In genomic region chr6:66496659-66497058, GRCh38 we compare ENCODE assay signal across 8 cellular contexts.
DNase-seq lines count a peak whose midpoint lies in the region; ATAC-seq and TF ChIP-seq lines count a peak whose summit lies in the region.

No MANE protein-coding gene starts in this region.

- POLR2A ChIA-PET in PC-9 (lab: Charles Lee; ENCODE audit: unreplicated experiment), result interaction anchor here (0.6 kb wide), 1 partner anchor 31 kb away, joined by 3 read pairs; no protein-coding TSS in a partner anchor

- no peaks in the 10 kb centered on the region for H3F3A ChIP-seq in PC-9 (ENCODE audit: insufficient read depth, low read depth)

- no peaks in the 10 kb centered on the region for H4K20me1 ChIP-seq in PC-9 (ENCODE audit: insufficient read depth)

- BruUV-seq in PC-9 (replicated peaks; lab: Mats Ljungman, UMichigan), result no TSS peak

- no peak for ATAC-seq in GM21786 (IDR thresholded peaks at IDR 0.05; ENCODE audit: unreplicated experiment)
- no peak for ATAC-seq in HG03095 (IDR thresholded peaks at IDR 0.05; ENCODE audit: unreplicated experiment)

- intact Hi-C loops in PC-9 (cut with micrococcal nuclease; ENCODE audit: unreplicated experiment), result no loop called here

- no peaks in the 10 kb centered on the region for H3K36me3 ChIP-seq in PC-9 (ENCODE audit: low read depth)

- no peaks in the 10 kb centered on the region for H3K9me3 ChIP-seq in PC-9 (ENCODE audit: insufficient read depth, low read depth)

- no peaks in the 10 kb centered on the region for H3K4me1 ChIP-seq in PC-9 (replicated peaks; ENCODE audit: insufficient read depth)

- DNase-seq in HL-60 (ENCODE audit: low read depth in 1 of 2, low spot score in 1 of 2) (peak in 1 of 2 experiments; percentile 4), PC-9 (no peak), fibroblast of pulmonary artery (ENCODE audit: low read depth) (peak; percentile 10), putamen (ENCODE audit: low spot score) (no peak), nucleus accumbens (lab: John Stamatoyannopoulos, UW) (no peak)

- CTCF ChIA-PET in PC-9 (lab: Charles Lee), result no interaction called here

- no peak overlapping the region for H3K27ac ChIP-seq in C4-2B
- no peak overlapping the region for H3K27ac ChIP-seq in HL-60 (replicated peaks)
- H3K27ac ChIP-seq in PC-9, result no peak overlapping the region

- H3K4me2 ChIP-seq in PC-9, result no peak overlapping the region

- H3K9me2 ChIP-seq in PC-9 (ENCODE audit: insufficient read depth), result no peaks in the 10 kb centered on the region

- H3K79me2 ChIP-seq in PC-9 (ENCODE audit: low read depth), result no peaks in the 10 kb centered on the region

- H3K4me3 ChIP-seq in HL-60 (replicated peaks; ENCODE audit: insufficient read depth, low read length), result no peak overlapping the region
- no peak overlapping the region for H3K4me3 ChIP-seq in PC-9
- H3K4me3 ChIP-seq in fibroblast of pulmonary artery (replicated peaks; ENCODE audit: low read depth, low read length), result no peak overlapping the region

- TF ChIP-seq CTCF in C4-2B (conservative IDR thresholded peaks at IDR 0.05) (peak; percentile 58), HL-60 (IDR thresholded peaks at IDR 0.05; ENCODE audit: insufficient read depth, low read length) (peak; percentile 16), PC-9 (conservative IDR thresholded peaks at IDR 0.05) (peak; percentile 62), fibroblast of pulmonary artery (IDR thresholded peaks at IDR 0.05; ENCODE audit: low read length, missing control alignments) (peak; percentile 25)

- no peak overlapping the region for H2AFZ ChIP-seq in PC-9

- no peaks in the 10 kb centered on the region for H3K27me3 ChIP-seq in HL-60 (ENCODE audit: insufficient read depth, poor library complexity, severe bottlenecking)
- no peaks in the 10 kb centered on the region for H3K27me3 ChIP-seq in PC-9 (ENCODE audit: insufficient read depth, low read depth)
